8 cellular contexts compared by ENCODE assay signal in the genomic region with DNA sequence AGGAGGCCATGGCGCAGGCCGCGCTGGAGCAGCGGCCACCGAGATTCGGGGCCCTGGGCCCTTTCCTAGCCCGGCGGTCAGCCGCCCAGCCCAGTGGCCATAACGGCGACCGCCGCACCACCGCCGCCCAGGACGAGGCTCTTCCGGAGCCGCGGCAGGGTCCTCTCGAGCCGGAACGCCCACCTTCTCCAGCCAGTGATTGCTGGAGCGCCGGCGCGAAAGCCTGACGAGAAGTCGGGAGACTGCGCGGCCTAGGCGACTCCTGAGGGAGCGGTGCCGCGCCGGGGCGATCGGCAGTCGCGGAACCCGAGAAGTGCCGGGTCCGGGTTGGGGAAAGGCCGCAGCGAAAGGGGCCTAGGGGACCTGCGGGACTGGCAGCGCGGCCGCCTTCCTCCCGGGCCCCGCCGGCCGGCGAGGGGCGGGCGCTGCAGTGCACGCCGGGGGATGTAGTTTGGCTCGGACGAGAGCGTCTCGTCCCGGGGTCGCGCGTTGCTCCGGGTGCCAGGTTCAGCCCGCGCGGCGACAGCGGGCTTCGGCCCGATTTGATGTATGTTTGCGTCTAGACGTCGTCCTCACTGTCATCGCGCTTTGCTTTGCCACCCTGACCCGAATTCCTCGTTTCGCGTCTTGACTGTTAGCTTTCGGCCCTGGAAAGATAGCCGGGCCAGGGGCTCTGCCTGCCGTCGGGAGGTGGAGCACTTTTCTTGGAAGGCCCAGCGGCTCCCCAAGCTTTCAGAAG. TPM values are rescaled to one million over a fixed set of nuclear protein-coding genes. Genes with fewer than 3 reads are reported as not detected.
DNase-seq lines count a peak whose midpoint lies in the region; ATAC-seq and TF ChIP-seq lines count a peak whose summit lies in the region.

A gene with protein sequence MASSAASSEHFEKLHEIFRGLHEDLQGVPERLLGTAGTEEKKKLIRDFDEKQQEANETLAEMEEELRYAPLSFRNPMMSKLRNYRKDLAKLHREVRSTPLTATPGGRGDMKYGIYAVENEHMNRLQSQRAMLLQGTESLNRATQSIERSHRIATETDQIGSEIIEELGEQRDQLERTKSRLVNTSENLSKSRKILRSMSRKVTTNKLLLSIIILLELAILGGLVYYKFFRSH (minus strand): TSS at position 153 of the 739 bp plus-strand sequence. CDS start 143 bp downstream, at position 10.

- in situ Hi-C loops in ACHN (cut with HindIII; ENCODE audit: low pct_ligation_motif_present, low pct_unique_long_range_greater_than_20kb, low sequenced_read_pairs), result no loop called here

- H3K36me3 ChIP-seq in iPS-20b (ENCODE audit: insufficient read depth, low read depth, low read length), result peaks cover 34% of the 10 kb centered on the region

- BruUV-seq in MCF 10A (replicated peaks; lab: Mats Ljungman, UMichigan), result no TSS peak

- POLR2A ChIA-PET in MCF 10A (lab: Yijun Ruan, JAX), result interaction anchor here (0.7 to 6.1 kb wide), 15 partner anchors 10 to 1028 kb away, joined by 3 to 85 read pairs (median 5); a partner anchor contains a TSS

- no peaks in the 10 kb centered on the region for H3K27me3 ChIP-seq in iPS-20b (ENCODE audit: insufficient read depth, low read length)

- peak within 1 kb of the TSS; percentile 99 for H3K27ac ChIP-seq in VCaP
- H3K27ac ChIP-seq in iPS-20b (ENCODE audit: low read length), result peak within 1 kb of the TSS; percentile 71
- H3K27ac ChIP-seq in skin epidermis, result peak within 1 kb of the TSS; percentile 76 to 100 (median 100)

- no peaks in the 10 kb centered on the region for H3K9me3 Mint-ChIP-seq in MCF 10A (ENCODE audit: unreplicated experiment)

- TF ChIP-seq CTCF in VCaP (conservative IDR thresholded peaks at IDR 0.05), result no peak; the same call in 1 of the 2 replicates
- no peak for TF ChIP-seq CTCF in MCF 10A (IDR thresholded peaks at IDR 0.05; ENCODE audit: unreplicated experiment)

- peaks cover 27% of the 10 kb centered on the region for H3K4me1 Mint-ChIP-seq in MCF 10A (ENCODE audit: insufficient read depth, unreplicated experiment)

- intact Hi-C loops in MCF 10A (cut with micrococcal nuclease), result loop anchor here (2.0 kb wide), 1 partner anchor 30 kb away; no protein-coding TSS in a partner anchor

- no peaks in the 10 kb centered on the region for H3K27me3 Mint-ChIP-seq in MCF 10A (ENCODE audit: insufficient read depth, unreplicated experiment)

- peaks cover 16% of the 10 kb centered on the region for H3K36me3 Mint-ChIP-seq in MCF 10A (ENCODE audit: insufficient read depth, unreplicated experiment)

- H3K4me3 Mint-ChIP-seq in MCF 10A (ENCODE audit: unreplicated experiment), result peak within 1 kb of the TSS; percentile 86

- peak within 1 kb of the TSS; percentile 88 for H3K27ac Mint-ChIP-seq in MCF 10A (ENCODE audit: low read depth, unreplicated experiment)

- H3K9me3 ChIP-seq in iPS-20b (ENCODE audit: insufficient read depth, low read depth, low read length), result no peaks in the 10 kb centered on the region

- H3K4me3 ChIP-seq in iPS-20b (ENCODE audit: low read length), result peak within 1 kb of the TSS; percentile 91
- H3K4me3 ChIP-seq in skin epidermis, result peak within 1 kb of the TSS; percentile 72 to 100 (median 97)

- DNase-seq in ACHN (peak; percentile 65), NCI-H2171 (lab: John Stamatoyannopoulos, UW) (peak; percentile 84), MCF 10A (ENCODE audit: unreplicated experiment) (peak; percentile 67)

- H3K4me1 ChIP-seq in iPS-20b (ENCODE audit: insufficient read depth, low read length), result no peaks in the 10 kb centered on the region

- ATAC-seq in GM18868 (IDR thresholded peaks at IDR 0.05; ENCODE audit: unreplicated experiment) (peak; percentile 92), HG03097 (IDR thresholded peaks at IDR 0.05; ENCODE audit: low FRiP score, unreplicated experiment) (peak; percentile 73)

- CTCF ChIA-PET in MCF 10A (lab: Yijun Ruan, JAX), result interaction anchor here (0.8 to 9.3 kb wide), 9 partner anchors 9 to 90 kb away, joined by 3 to 53 read pairs (median 3); a partner anchor contains a TSS

- H3K9ac ChIP-seq in iPS-20b (ENCODE audit: low read depth, low read length), result peak within 1 kb of the TSS; percentile 90

RNA-seq across cellular contexts. Expression of the gene that starts here (rescaled TPM):
- total RNA-seq in MCF 10A (2022), result 57.5 and 84.3 TPM in 2 replicates

Comparison
In these comparisons a context has a peak if more than half of its experiments do, and no peak if none do; other contexts are left out.
1. Peak in every context shown above with its lines: DNase-seq, ATAC-seq, H3K4me3 ChIP-seq and H3K27ac ChIP-seq.